Comparison of ENCODE assay signal across 8 cellular contexts in the genomic region with DNA sequence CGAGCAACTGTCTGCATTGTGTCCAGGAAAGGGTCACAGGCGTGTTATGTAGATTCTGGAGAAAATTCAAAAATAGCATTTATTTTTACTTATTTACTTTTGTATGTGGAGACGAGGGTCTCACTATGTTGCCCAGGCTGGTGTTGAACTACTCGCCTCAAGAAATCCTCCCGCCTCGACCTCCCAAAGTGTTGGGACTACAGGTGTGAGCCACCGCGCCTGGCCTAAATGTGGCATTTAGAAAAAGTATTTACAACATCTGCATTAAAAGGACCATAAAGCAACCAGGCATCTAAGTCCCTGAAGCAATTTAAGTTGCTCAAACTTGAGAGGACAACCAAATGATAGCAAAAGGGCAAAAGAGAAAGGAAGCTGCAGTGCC. TPM values are rescaled to one million over a fixed set of nuclear protein-coding genes. Genes with fewer than 3 reads are reported as not detected.
DNase-seq lines count a peak whose midpoint lies in the region; ATAC-seq and TF ChIP-seq lines count a peak whose summit lies in the region.

No MANE protein-coding gene starts in this region.

- intact Hi-C loops in body of pancreas (cut with DNase I) (no loop called here), upper lobe of right lung (cut with DNase I) (no loop called here)

- H3K36me3 ChIP-seq in body of pancreas (replicated peaks in 1 of 2; ENCODE audit: insufficient read depth in 1 of 2, low read depth in 2 of 2), result peaks cover 0 to 12% of the 10 kb centered on the region in 2 donors
- H3K36me3 ChIP-seq in upper lobe of right lung, result peaks cover 43% of the 10 kb centered on the region

- no peak for DNase-seq in activated naive CD4-positive, alpha-beta T cell treated with anti-CD3 and anti-CD28 coated beads, Interleukin-2, amount 10 ng/mL, durations not matched to agents 7 days and 5 days
- DNase-seq in activated naive CD4-positive, alpha-beta T cell (lab: John Stamatoyannopoulos, UW), result no peak
- DNase-seq in body of pancreas (no peak), memory B cell (ENCODE audit: low spot score in 2 of 2) (no peak), upper lobe of right lung (no peak), NCI-H748 (lab: John Stamatoyannopoulos, UW; ENCODE audit: unreplicated experiment) (no peak), kidney tubule cell (ENCODE audit: low spot score) (no peak)

- H3K4me3 Mint-ChIP-seq in activated naive CD4-positive, alpha-beta T cell treated with anti-CD3 and anti-CD28 coated beads, Interleukin-2, amount 10 ng/mL, durations not matched to agents 7 days and 5 days, result peak overlapping the region; percentile 94
- H3K4me3 Mint-ChIP-seq in memory B cell, result peak overlapping the region; percentile 93

- H3K27ac ChIP-seq in body of pancreas, result peak overlapping the region; percentile 83 to 96 (median 93)
- peak overlapping the region; percentile 99 for H3K27ac ChIP-seq in upper lobe of right lung

- ATAC-seq in body of pancreas, result no peak
- no peak for ATAC-seq in memory B cell (ENCODE audit: low read depth)
- ATAC-seq in upper lobe of right lung, result no peak
- ATAC-seq in HG03520 (IDR thresholded peaks at IDR 0.05; ENCODE audit: unreplicated experiment), result no peak

- TF ChIP-seq CTCF in body of pancreas (IDR thresholded peaks at IDR 0.05) (no peak), upper lobe of right lung (IDR thresholded peaks at IDR 0.05) (no peak)

- H3K27me3 ChIP-seq in body of pancreas (no peaks in the 10 kb centered on the region), upper lobe of right lung (no peaks in the 10 kb centered on the region)

- H3K4me1 Mint-ChIP-seq in activated naive CD4-positive, alpha-beta T cell treated with anti-CD3 and anti-CD28 coated beads, Interleukin-2, amount 10 ng/mL, durations not matched to agents 7 days and 5 days, result peaks cover 47% of the 10 kb centered on the region
- H3K4me1 Mint-ChIP-seq in memory B cell, result peaks cover 34% of the 10 kb centered on the region

- no peaks in the 10 kb centered on the region for H3K9me3 ChIP-seq in body of pancreas
- no peaks in the 10 kb centered on the region for H3K9me3 ChIP-seq in upper lobe of right lung

- H3K27ac Mint-ChIP-seq in activated naive CD4-positive, alpha-beta T cell treated with anti-CD3 and anti-CD28 coated beads, Interleukin-2, amount 10 ng/mL, durations not matched to agents 7 days and 5 days, result peak overlapping the region; percentile 92
- H3K27ac Mint-ChIP-seq in memory B cell, result peak overlapping the region; percentile 91

- CTCF ChIA-PET in activated naive CD4-positive, alpha-beta T cell treated with anti-CD3 and anti-CD28 coated beads, Interleukin-2, amount 10 ng/mL, durations not matched to agents 7 days and 5 days (lab: Charles Lee), result no interaction called here

- H3K27me3 Mint-ChIP-seq in activated naive CD4-positive, alpha-beta T cell treated with anti-CD3 and anti-CD28 coated beads, Interleukin-2, amount 10 ng/mL, durations not matched to agents 7 days and 5 days, result no peaks in the 10 kb centered on the region
- H3K27me3 Mint-ChIP-seq in memory B cell, result no peaks in the 10 kb centered on the region

- H3K4me1 ChIP-seq in body of pancreas, result peaks cover 32% of the 10 kb centered on the region
- H3K4me1 ChIP-seq in upper lobe of right lung, result peaks cover 20% of the 10 kb centered on the region

- peaks cover 54% of the 10 kb centered on the region for H3K36me3 Mint-ChIP-seq in activated naive CD4-positive, alpha-beta T cell treated with anti-CD3 and anti-CD28 coated beads, Interleukin-2, amount 10 ng/mL, durations not matched to agents 7 days and 5 days
- H3K36me3 Mint-ChIP-seq in memory B cell, result peaks cover 32% of the 10 kb centered on the region

- no peaks in the 10 kb centered on the region for H3K9me3 Mint-ChIP-seq in activated naive CD4-positive, alpha-beta T cell treated with anti-CD3 and anti-CD28 coated beads, Interleukin-2, amount 10 ng/mL, durations not matched to agents 7 days and 5 days
- peaks cover 4% of the 10 kb centered on the region for H3K9me3 Mint-ChIP-seq in memory B cell

- WGBS in body of pancreas, 2 donors, result 24 to 36% methylated on average over 8 of the region's 8 CpGs

- no peak for TF ChIP-seq POLR2A in body of pancreas (IDR thresholded peaks at IDR 0.05)

- H3K4me3 ChIP-seq in body of pancreas (peak overlapping the region; percentile 68 to 85), upper lobe of right lung (peak overlapping the region; percentile 98)

RNA-seq across cellular contexts. Expression of gene TRIM66, which starts 0.6 kb away (rescaled TPM):
- 10 to 100 TPM; 11.2 to 37.2 TPM for total RNA-seq in body of pancreas
- total RNA-seq in upper lobe of right lung, result 15.0 TPM

RNA-seq across cellular contexts. Expression of gene RPL27A, which starts 0.8 kb away (rescaled TPM):
- total RNA-seq in body of pancreas (1,000 to 10,000 TPM in 1 of 2 donors, 100 to 1,000 TPM in 1; 320 to 1,209 TPM), upper lobe of right lung (835 TPM)
